ENCODE assay signal across 19 cellular contexts in genomic region chr4:171582961-171583581, GRCh38.
DNase-seq lines count a peak whose midpoint lies in the region; ATAC-seq and TF ChIP-seq lines count a peak whose summit lies in the region.
"Had no signal": no experiment of that assay in that cellular context is flagged by ENCODE, and none has a peak within 500 bp of the region (broad histone marks: within the 10 kb centered on the region; RNA-seq: fewer than 3 reads in every experiment).

No MANE protein-coding gene starts in this region.

- no peaks in the 10 kb centered on the region for H3K36me3 ChIP-seq in spleen
- H3K36me3 ChIP-seq: suprapubic skin had no signal

- H3K9me3 ChIP-seq in spleen = peaks cover 0 to 11% (median under 1%) of the 10 kb centered on the region in 8 donors
- H3K9me3 ChIP-seq: psoas muscle had no signal

- no peaks in the 10 kb centered on the region for H3K27me3 ChIP-seq in spleen (replicated peaks in 1 of 7)
- H3K27me3 ChIP-seq: suprapubic skin had no signal

- TF ChIP-seq POLR2A in spleen (IDR thresholded peaks at IDR 0.05) = no peak

- intact Hi-C loops in spleen (cut with DNase I; ENCODE audit: low total_unique reads) = no loop called here

- H3K27ac ChIP-seq in spleen = no peak overlapping the region
- H3K27ac ChIP-seq: KMS-11, psoas muscle, suprapubic skin had no signal

- H3K4me1 ChIP-seq in spleen = peaks cover 0 to 6% (median 0%) of the 10 kb centered on the region in 6 donors
- H3K4me1 ChIP-seq: psoas muscle, suprapubic skin had no signal

- no peak for TF ChIP-seq CTCF in spleen (IDR thresholded peaks at IDR 0.05 in 8 of 11, conservative IDR thresholded peaks at IDR 0.05 in 3 of 11)

- H3K4me3 ChIP-seq in spleen = no peak overlapping the region
- H3K4me3 ChIP-seq: psoas muscle, suprapubic skin had no signal

- peak; percentile 36 for DNase-seq in NOMO-1 treated with DMSO at 0.1 percent for 48 hours (lab: John Stamatoyannopoulos, UW; ENCODE audit: unreplicated experiment)
- DNase-seq in NOMO-1 treated with dmso at 0.1 percent for 144 hours (lab: John Stamatoyannopoulos, UW; ENCODE audit: unreplicated experiment) = no peak
- no peak for DNase-seq in stimulated activated CD4-positive, alpha-beta T cell treated with anti-CD3 and anti-CD28 coated beads, Interleukin-1b, Interleukin-23, amount 100 ng/mL, for 48 hours
- no peak for DNase-seq in spleen
- DNase-seq: 8988T; activated CD4-positive, alpha-beta T cell treated with anti-CD3 and anti-CD28 coated beads, Interleukin-2, amount 50 U/mL, for 1 hour; activated gamma-delta T cell; amniotic stem cell; caudate nucleus; kidney glomerular epithelial cell; psoas muscle; small intestine; stimulated activated CD4-positive, alpha-beta T cell treated with anti-CD3 and anti-CD28 coated beads, Interleukin-4, amount 100 ng/mL, for 4 hours had no signal

- 35 to 52% (median 39%) methylated on average over 4 of the region's 4 CpGs for WGBS in spleen, 5 donors

- ATAC-seq in GM21825 (IDR thresholded peaks at IDR 0.05; ENCODE audit: unreplicated experiment) (peak; percentile 64), HG03469 (IDR thresholded peaks at IDR 0.05; ENCODE audit: unreplicated experiment) (peak; percentile 38), GM19452 (IDR thresholded peaks at IDR 0.05; ENCODE audit: unreplicated experiment) (no peak), GM21381 (IDR thresholded peaks at IDR 0.05; ENCODE audit: unreplicated experiment) (no peak)
- ATAC-seq: psoas muscle had no signal

Comparison
In these comparisons a context has a peak if more than half of its experiments do, and no peak if none do; other contexts are left out.
1. ATAC-seq: peak in GM21825 (single experiment) and HG03469 (single experiment); none in GM19452 (single experiment) and GM21381 (single experiment).